Comparison of ENCODE assay signal across 8 cellular contexts in the genomic region with DNA sequence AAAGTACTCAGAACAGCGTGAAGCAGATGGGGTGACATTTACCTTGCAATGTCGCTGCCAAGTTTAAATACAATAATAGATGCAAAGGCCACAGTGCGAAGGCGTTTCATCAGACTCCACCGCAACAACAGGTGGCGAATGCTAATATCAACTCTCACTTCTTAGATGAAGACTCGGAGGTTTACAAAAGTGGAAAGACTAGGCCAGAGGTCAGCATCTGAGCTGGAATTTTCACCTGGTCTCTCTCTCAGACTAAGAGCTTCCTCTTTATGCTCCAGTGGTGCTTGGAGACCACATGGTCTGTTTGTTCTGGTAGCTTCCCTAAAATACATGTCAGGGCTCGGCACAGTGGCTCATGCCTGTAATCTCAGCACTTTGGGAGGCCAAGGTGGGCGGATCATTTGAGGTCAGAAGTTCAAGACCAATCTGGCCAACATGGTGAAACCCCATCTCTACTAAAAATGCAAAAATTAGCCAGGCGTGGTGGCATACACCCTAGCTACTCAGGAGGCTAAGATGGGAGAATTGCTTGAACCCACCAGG.
DNase-seq lines count a peak whose midpoint lies in the region; ATAC-seq lines count a peak whose summit lies in the region.

No MANE protein-coding gene starts in this region.

- peak overlapping the region in 1 of 2 donors; percentile 6 for H3K4me3 Mint-ChIP-seq in stimulated activated naive B cell treated with anti-CD40 and anti-IgM and Interleukin-4, amounts not matched to agents 10 μg/mL and 1 μg/mL and 100 μg/mL, for 72 hours

- ATAC-seq in activated CD4-positive, CD25-positive, alpha-beta regulatory T cell treated with anti-CD3 and anti-CD28 coated beads, Interleukin-2, amount 50 U/mL, for 24 hours: peak; percentile 45 to 61
- ATAC-seq in HG02852 (IDR thresholded peaks at IDR 0.05; ENCODE audit: unreplicated experiment): peak; percentile 83
- peak; percentile 87 to 88 for ATAC-seq in stimulated activated naive B cell treated with anti-CD40 and anti-IgM and Interleukin-4, amounts not matched to agents 10 μg/mL and 1 μg/mL and 100 μg/mL, for 72 hours (replicated peaks)

- intact Hi-C loops in head of caudate nucleus (cut with DNase I): no loop called here

- H3K27me3 Mint-ChIP-seq in stimulated activated naive B cell treated with anti-CD40 and anti-IgM and Interleukin-4, amounts not matched to agents 10 μg/mL and 1 μg/mL and 100 μg/mL, for 72 hours: no peaks in the 10 kb centered on the region

- H3K4me1 Mint-ChIP-seq in stimulated activated naive B cell treated with anti-CD40 and anti-IgM and Interleukin-4, amounts not matched to agents 10 μg/mL and 1 μg/mL and 100 μg/mL, for 72 hours: peaks cover 51 to 81% of the 10 kb centered on the region in 2 donors

- H3K27ac Mint-ChIP-seq in stimulated activated naive B cell treated with anti-CD40 and anti-IgM and Interleukin-4, amounts not matched to agents 10 μg/mL and 1 μg/mL and 100 μg/mL, for 72 hours: peak overlapping the region; percentile 95

- H3K9me3 Mint-ChIP-seq in stimulated activated naive B cell treated with anti-CD40 and anti-IgM and Interleukin-4, amounts not matched to agents 10 μg/mL and 1 μg/mL and 100 μg/mL, for 72 hours: peaks cover 0 to 2% of the 10 kb centered on the region in 2 donors

- peaks cover 12 to 27% of the 10 kb centered on the region in 2 donors for H3K36me3 Mint-ChIP-seq in stimulated activated naive B cell treated with anti-CD40 and anti-IgM and Interleukin-4, amounts not matched to agents 10 μg/mL and 1 μg/mL and 100 μg/mL, for 72 hours

- DNase-seq in activated CD4-positive, CD25-positive, alpha-beta regulatory T cell treated with anti-CD3 and anti-CD28 coated beads, Interleukin-2, amount 50 U/mL, for 72 hours: no peak
- peak; percentile 80 for DNase-seq in NCI-H510A (lab: John Stamatoyannopoulos, UW)
- peak; percentile 92 for DNase-seq in stimulated activated naive B cell treated with anti-CD40 and anti-IgM and Interleukin-4, amounts not matched to agents 10 μg/mL and 1 μg/mL and 100 μg/mL, for 72 hours
- DNase-seq in AG08395 (ENCODE audit: low spot score): no peak
- no peak for DNase-seq in HuH-7 (ENCODE audit: low spot score)
- no peak for DNase-seq in head of caudate nucleus

Comparison
In these comparisons a context has a peak if more than half of its experiments do, and no peak if none do; other contexts are left out.
1. DNase-seq: peak in NCI-H510A (single experiment) and stimulated activated naive B cell treated with anti-CD40 and anti-IgM and Interleukin-4, amounts not matched to agents 10 μg/mL and 1 μg/mL and 100 μg/mL, for 72 hours (single experiment); none in activated CD4-positive, CD25-positive, alpha-beta regulatory T cell treated with anti-CD3 and anti-CD28 coated beads, Interleukin-2, amount 50 U/mL, for 72 hours (single experiment), AG08395 (single experiment), HuH-7 (single experiment) and head of caudate nucleus (0 of 42).
2. Peak in every context shown above with its lines, with median percentiles within 50 percentile points of each other: ATAC-seq.